ENCODE assay signal across 1 cellular context in genomic region chr4:56417396-56417795, GRCh38.
TF ChIP-seq lines count a peak whose summit lies in the region.

No MANE protein-coding gene starts in this region.

TF ChIP-seq in HepG2, 621 proteins besides CTCF, POLR2A, EP300 and RAD21:
- TF ChIP-seq ZNF121 (CRISPR knock-in tag; IDR thresholded peaks at IDR 0.05), result peak; percentile 67
- no peak for TF ChIP-seq ZBTB44 (CRISPR knock-in tag; IDR thresholded peaks at IDR 0.05)
TF ChIP-seq in HepG2: peak in this region for 1.
